8 cellular contexts compared by ENCODE assay signal in genomic region chr2:86622878-86623548, GRCh38.
A peak's percentile ranks its signal among the peaks of the same experiment; 100 is the strongest.
DNase-seq lines count a peak whose midpoint lies in the region; ATAC-seq and TF ChIP-seq lines count a peak whose summit lies in the region.

No MANE protein-coding gene starts in this region.

- peak; percentile 58 for ATAC-seq in GM21528 (IDR thresholded peaks at IDR 0.05; ENCODE audit: low FRiP score, unreplicated experiment)

- peaks cover 4% of the 10 kb centered on the region for H3K36me3 ChIP-seq in HUES6 (ENCODE audit: control insufficient read depth, insufficient read depth, low read length)
- H3K36me3 ChIP-seq in WERI-Rb-1: peaks cover 21% of the 10 kb centered on the region

- H3K27me3 ChIP-seq in HUES6 (ENCODE audit: control insufficient read depth, insufficient read depth, low read length) (0 out of 2 replicates have a peak, but pooled peaks cover 7% of the 10 kb centered on the region), WERI-Rb-1 (ENCODE audit: insufficient read depth, low read depth, severe bottlenecking) (no peaks in the 10 kb centered on the region)

- no peaks in the 10 kb centered on the region for H3K4me1 ChIP-seq in HUES6 (ENCODE audit: control insufficient read depth, insufficient read depth, low read length)

- H3K27ac ChIP-seq in HUES6 (ENCODE audit: low read depth, low read length) (peak overlapping the region; percentile 71; the same call in 1 of the 2 replicates), WERI-Rb-1 (peak overlapping the region; percentile 93)

- H3K9ac ChIP-seq in HUES6 (ENCODE audit: low read length): peak overlapping the region; percentile 85

- H3K9me3 ChIP-seq in HUES6 (ENCODE audit: control insufficient read depth, insufficient read depth, low read depth, low read length): no peaks in the 10 kb centered on the region
- no peaks in the 10 kb centered on the region for H3K9me3 ChIP-seq in WERI-Rb-1 (ENCODE audit: severe bottlenecking)

- DNase-seq in ELR (ENCODE audit: low read depth) (peak; percentile 47), WERI-Rb-1 (peak; percentile 44), cardiac fibroblast (ENCODE audit: low read depth in 2 of 2) (no peak), left kidney (ENCODE audit: low read depth, low spot score) (peak; percentile 74), cerebellar nuclear complex (lab: John Stamatoyannopoulos, UW) (no peak)
- DNase-seq in stimulated activated CD4-positive, alpha-beta T cell treated with anti-CD3 and anti-CD28 coated beads, Interleukin-2, amount 100 ng/mL, for 24 hours: peak; percentile 57 to 58

- TF ChIP-seq CTCF in WERI-Rb-1 (IDR thresholded peaks at IDR 0.05; ENCODE audit: low read depth, low read length) (no peak), cardiac fibroblast (IDR thresholded peaks at IDR 0.05; ENCODE audit: low read depth, low read length) (no peak)

- H3K4me3 ChIP-seq in HUES6 (ENCODE audit: low read depth, low read length) (peak overlapping the region; percentile 88), WERI-Rb-1 (ENCODE audit: low read depth, low read length) (peak overlapping the region; percentile 95), cardiac fibroblast (replicated peaks in 1 of 2; ENCODE audit: low read depth in 2 of 2, low read length in 2 of 2) (peak overlapping the region; percentile 68 to 88)

Comparison
In these comparisons a context has a peak if more than half of its experiments do, and no peak if none do; other contexts are left out.
1. DNase-seq: peak in ELR (single experiment), WERI-Rb-1 (single experiment), left kidney (single experiment) and stimulated activated CD4-positive, alpha-beta T cell treated with anti-CD3 and anti-CD28 coated beads, Interleukin-2, amount 100 ng/mL, for 24 hours (2 of 2); none in cardiac fibroblast (0 of 2) and cerebellar nuclear complex (0 of 2).
2. Peak in every context shown above with its lines, with median percentiles within 50 percentile points of each other: H3K4me3 ChIP-seq.